Comparison of ENCODE assay signal across 12 cellular contexts in genomic region chr12:105378821-105379400, GRCh38. TPM values are rescaled to one million over a fixed set of nuclear protein-coding genes. Genes with fewer than 3 reads are reported as not detected.
DNase-seq lines count a peak whose midpoint lies in the region; ATAC-seq and TF ChIP-seq lines count a peak whose summit lies in the region.
"Had no signal": no experiment of that assay in that cellular context is flagged by ENCODE, and none has a peak within 500 bp of the region (broad histone marks: within the 10 kb centered on the region; RNA-seq: fewer than 3 reads in every experiment).

No MANE protein-coding gene starts in this region.

- ATAC-seq in HG02588 (IDR thresholded peaks at IDR 0.05; ENCODE audit: unreplicated experiment) (no peak), HG03520 (IDR thresholded peaks at IDR 0.05; ENCODE audit: unreplicated experiment) (no peak)
- ATAC-seq: mucosa of descending colon had no signal

- H3K36me3 ChIP-seq in BJ (ENCODE audit: control insufficient read depth, insufficient read depth, low read length) (peaks cover 5% of the 10 kb centered on the region), HAP-1 (replicated peaks) (no peaks in the 10 kb centered on the region)
- H3K36me3 ChIP-seq: thoracic aorta had no signal

- peak; percentile 12; the same call in 1 of the 2 replicates for TF ChIP-seq CTCF in BJ (IDR thresholded peaks at IDR 0.05; ENCODE audit: insufficient read depth, low read depth, low read length)

- CTCF ChIA-PET in BJ (lab: Yijun Ruan, JAX): interaction anchor here (1.1 kb wide), 1 partner anchor 39 kb away, joined by 3 read pairs; no protein-coding TSS in a partner anchor

- no peaks in the 10 kb centered on the region for H3K9me3 ChIP-seq in HAP-1
- H3K9me3 ChIP-seq: mucosa of descending colon, thoracic aorta had no signal

- POLR2A ChIA-PET in BJ (lab: Charles Lee): no interaction called here

- H3K27me3 ChIP-seq in BJ (ENCODE audit: control insufficient read depth, insufficient read depth, low read length) (no peaks in the 10 kb centered on the region), HAP-1 (ENCODE audit: low read depth) (no peaks in the 10 kb centered on the region)

- DNase-seq in BJ (ENCODE audit: low read depth) (no peak), HAP-1 (ENCODE audit: low spot score in 2 of 2) (peak; percentile 25 to 57), SW480 (ENCODE audit: low spot score) (peak; percentile 27), iPS-NIHi7 (ENCODE audit: extremely low spot score) (peak; percentile 38), SIG-M5 treated with dmso at 0.1 percent for 504 hours (lab: John Stamatoyannopoulos, UW; ENCODE audit: unreplicated experiment) (no peak)
- no peak for DNase-seq in stimulated activated CD4-positive, alpha-beta T cell treated with anti-CD3 and anti-CD28 coated beads, Interleukin-1b, Interleukin-23, amount 100 ng/mL, for 48 hours
- DNase-seq: activated B cell treated with CpG ODN at 0.5 μM for 24 hours, mucosa of descending colon, NCI-H526 had no signal

- no peak overlapping the region for H3K4me3 ChIP-seq in BJ (ENCODE audit: low read depth, low read length)
- no peak overlapping the region for H3K4me3 ChIP-seq in HAP-1
- H3K4me3 ChIP-seq: mucosa of descending colon, thoracic aorta had no signal

- in situ Hi-C loops in HAP-1 (cut with MboI; ENCODE audit: low sequenced_read_pairs): loop anchor here (25.0 kb wide), 4 partner anchors 192 to 1167 kb away; partner anchors contain the start of gene TXNRD1

- peaks cover 8% of the 10 kb centered on the region for H3K4me1 ChIP-seq in HAP-1

RNA-seq across cellular contexts. Expression of gene C12orf75, which starts 48.4 kb away (rescaled TPM):
- 365 and 674 TPM in 2 replicates for polyA plus RNA-seq in BJ (2011; rRNA removed)
- polyA minus RNA-seq in BJ (2011; rRNA and poly(A)+ RNA removed): 66.1 and 73.6 TPM in 2 replicates

Comparison
In these comparisons a context has a peak if more than half of its experiments do, and no peak if none do; other contexts are left out.
1. DNase-seq: peak in HAP-1 (2 of 2), SW480 (single experiment) and iPS-NIHi7 (single experiment); none in BJ (single experiment), stimulated activated CD4-positive, alpha-beta T cell treated with anti-CD3 and anti-CD28 coated beads, Interleukin-1b, Interleukin-23, amount 100 ng/mL, for 48 hours (single experiment) and SIG-M5 treated with dmso at 0.1 percent for 504 hours (single experiment).